ENCODE assay signal across 1 cellular context in genomic region chr2:9382604-9383235, GRCh38.
TF ChIP-seq lines count a peak whose summit lies in the region.

No MANE protein-coding gene starts in this region.

TF ChIP-seq in GM23338, 12 proteins besides CTCF, POLR2A, EP300 and RAD21:
- TF ChIP-seq STAT1 (IDR thresholded peaks at IDR 0.05; ENCODE audit: unreplicated experiment) (no peak), REST (IDR thresholded peaks at IDR 0.05; ENCODE audit: unreplicated experiment) (no peak), ZNF114 (CRISPR knock-in tag; IDR thresholded peaks at IDR 0.05) (no peak), ZNF462 (CRISPR knock-in tag; IDR thresholded peaks at IDR 0.05) (no peak), NANOG (IDR thresholded peaks at IDR 0.05; ENCODE audit: borderline replicate concordance) (no peak), ZNF331 (CRISPR knock-in tag; IDR thresholded peaks at IDR 0.05; ENCODE audit: low read depth) (no peak), CREB1 (CRISPR knock-in tag; IDR thresholded peaks at IDR 0.05; ENCODE audit: low read depth) (no peak), EZH2phosphoT487 (IDR thresholded peaks at IDR 0.05; ENCODE audit: unreplicated experiment) (no peak), POLR2AphosphoS5 (IDR thresholded peaks at IDR 0.05; ENCODE audit: low read depth) (no peak), EZH2 (IDR thresholded peaks at IDR 0.05; ENCODE audit: low read depth, unreplicated experiment) (no peak), JUNB (IDR thresholded peaks at IDR 0.05; ENCODE audit: unreplicated experiment) (no peak)
